ENCODE assay signal across 1 cellular context in genomic region chr2:132448331-132448730, GRCh38.
TF ChIP-seq lines count a peak whose summit lies in the region.

No MANE protein-coding gene starts in this region.

TF ChIP-seq in H1, 55 proteins besides CTCF, POLR2A, EP300 and RAD21:
- TF ChIP-seq CBX5 (IDR thresholded peaks at IDR 0.05; ENCODE audit: low read depth, low read length) (no peak), HDAC2 (IDR thresholded peaks at IDR 0.05; ENCODE audit: borderline replicate concordance in 1 of 2, low read depth in 2 of 2, low read length in 2 of 2) (no peak), BACH1 (IDR thresholded peaks at IDR 0.05; ENCODE audit: low read length) (no peak), SRF (IDR thresholded peaks at IDR 0.05; ENCODE audit: low read depth, low read length) (no peak), ASH2L (IDR thresholded peaks at IDR 0.05; ENCODE audit: low read length) (no peak), NANOG (IDR thresholded peaks at IDR 0.05; ENCODE audit: insufficient read depth, low read depth, low read length, poor library complexity, severe bottlenecking) (no peak), MAFK (IDR thresholded peaks at IDR 0.05; ENCODE audit: low read depth, low read length) (no peak)
- TF ChIP-seq, protein P1, sequence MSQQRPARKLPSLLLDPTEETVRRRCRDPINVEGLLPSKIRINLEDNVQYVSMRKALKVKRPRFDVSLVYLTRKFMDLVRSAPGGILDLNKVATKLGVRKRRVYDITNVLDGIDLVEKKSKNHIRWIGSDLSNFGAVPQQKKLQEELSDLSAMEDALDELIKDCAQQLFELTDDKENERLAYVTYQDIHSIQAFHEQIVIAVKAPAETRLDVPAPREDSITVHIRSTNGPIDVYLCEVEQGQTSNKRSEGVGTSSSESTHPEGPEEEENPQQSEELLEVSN (IDR thresholded peaks at IDR 0.05): no peak
